1 cellular context compared by ENCODE assay signal in the genomic region with DNA sequence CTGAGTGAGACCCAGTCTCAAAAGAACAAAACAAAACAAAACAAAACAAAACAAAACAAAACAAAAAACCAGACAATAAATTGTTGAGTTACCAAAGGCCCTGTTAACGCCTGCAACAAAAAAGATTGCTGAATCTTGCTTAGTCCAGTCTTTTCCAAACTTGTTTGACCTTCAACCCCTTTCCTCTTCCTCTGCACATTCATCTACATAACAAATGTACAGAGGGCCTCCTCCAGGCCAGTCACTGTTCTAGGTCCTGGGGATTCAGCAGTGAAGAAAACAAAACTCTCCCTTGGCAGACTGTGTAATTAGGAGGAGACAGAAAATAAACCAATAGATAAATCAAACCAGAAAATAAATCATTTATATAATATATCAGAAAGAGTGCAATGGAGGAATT.
TF ChIP-seq lines count a peak whose summit lies in the region.

No MANE protein-coding gene starts in this region.

TF ChIP-seq in GM23338, 12 proteins besides CTCF, POLR2A, EP300 and RAD21:
- TF ChIP-seq, protein P1, sequence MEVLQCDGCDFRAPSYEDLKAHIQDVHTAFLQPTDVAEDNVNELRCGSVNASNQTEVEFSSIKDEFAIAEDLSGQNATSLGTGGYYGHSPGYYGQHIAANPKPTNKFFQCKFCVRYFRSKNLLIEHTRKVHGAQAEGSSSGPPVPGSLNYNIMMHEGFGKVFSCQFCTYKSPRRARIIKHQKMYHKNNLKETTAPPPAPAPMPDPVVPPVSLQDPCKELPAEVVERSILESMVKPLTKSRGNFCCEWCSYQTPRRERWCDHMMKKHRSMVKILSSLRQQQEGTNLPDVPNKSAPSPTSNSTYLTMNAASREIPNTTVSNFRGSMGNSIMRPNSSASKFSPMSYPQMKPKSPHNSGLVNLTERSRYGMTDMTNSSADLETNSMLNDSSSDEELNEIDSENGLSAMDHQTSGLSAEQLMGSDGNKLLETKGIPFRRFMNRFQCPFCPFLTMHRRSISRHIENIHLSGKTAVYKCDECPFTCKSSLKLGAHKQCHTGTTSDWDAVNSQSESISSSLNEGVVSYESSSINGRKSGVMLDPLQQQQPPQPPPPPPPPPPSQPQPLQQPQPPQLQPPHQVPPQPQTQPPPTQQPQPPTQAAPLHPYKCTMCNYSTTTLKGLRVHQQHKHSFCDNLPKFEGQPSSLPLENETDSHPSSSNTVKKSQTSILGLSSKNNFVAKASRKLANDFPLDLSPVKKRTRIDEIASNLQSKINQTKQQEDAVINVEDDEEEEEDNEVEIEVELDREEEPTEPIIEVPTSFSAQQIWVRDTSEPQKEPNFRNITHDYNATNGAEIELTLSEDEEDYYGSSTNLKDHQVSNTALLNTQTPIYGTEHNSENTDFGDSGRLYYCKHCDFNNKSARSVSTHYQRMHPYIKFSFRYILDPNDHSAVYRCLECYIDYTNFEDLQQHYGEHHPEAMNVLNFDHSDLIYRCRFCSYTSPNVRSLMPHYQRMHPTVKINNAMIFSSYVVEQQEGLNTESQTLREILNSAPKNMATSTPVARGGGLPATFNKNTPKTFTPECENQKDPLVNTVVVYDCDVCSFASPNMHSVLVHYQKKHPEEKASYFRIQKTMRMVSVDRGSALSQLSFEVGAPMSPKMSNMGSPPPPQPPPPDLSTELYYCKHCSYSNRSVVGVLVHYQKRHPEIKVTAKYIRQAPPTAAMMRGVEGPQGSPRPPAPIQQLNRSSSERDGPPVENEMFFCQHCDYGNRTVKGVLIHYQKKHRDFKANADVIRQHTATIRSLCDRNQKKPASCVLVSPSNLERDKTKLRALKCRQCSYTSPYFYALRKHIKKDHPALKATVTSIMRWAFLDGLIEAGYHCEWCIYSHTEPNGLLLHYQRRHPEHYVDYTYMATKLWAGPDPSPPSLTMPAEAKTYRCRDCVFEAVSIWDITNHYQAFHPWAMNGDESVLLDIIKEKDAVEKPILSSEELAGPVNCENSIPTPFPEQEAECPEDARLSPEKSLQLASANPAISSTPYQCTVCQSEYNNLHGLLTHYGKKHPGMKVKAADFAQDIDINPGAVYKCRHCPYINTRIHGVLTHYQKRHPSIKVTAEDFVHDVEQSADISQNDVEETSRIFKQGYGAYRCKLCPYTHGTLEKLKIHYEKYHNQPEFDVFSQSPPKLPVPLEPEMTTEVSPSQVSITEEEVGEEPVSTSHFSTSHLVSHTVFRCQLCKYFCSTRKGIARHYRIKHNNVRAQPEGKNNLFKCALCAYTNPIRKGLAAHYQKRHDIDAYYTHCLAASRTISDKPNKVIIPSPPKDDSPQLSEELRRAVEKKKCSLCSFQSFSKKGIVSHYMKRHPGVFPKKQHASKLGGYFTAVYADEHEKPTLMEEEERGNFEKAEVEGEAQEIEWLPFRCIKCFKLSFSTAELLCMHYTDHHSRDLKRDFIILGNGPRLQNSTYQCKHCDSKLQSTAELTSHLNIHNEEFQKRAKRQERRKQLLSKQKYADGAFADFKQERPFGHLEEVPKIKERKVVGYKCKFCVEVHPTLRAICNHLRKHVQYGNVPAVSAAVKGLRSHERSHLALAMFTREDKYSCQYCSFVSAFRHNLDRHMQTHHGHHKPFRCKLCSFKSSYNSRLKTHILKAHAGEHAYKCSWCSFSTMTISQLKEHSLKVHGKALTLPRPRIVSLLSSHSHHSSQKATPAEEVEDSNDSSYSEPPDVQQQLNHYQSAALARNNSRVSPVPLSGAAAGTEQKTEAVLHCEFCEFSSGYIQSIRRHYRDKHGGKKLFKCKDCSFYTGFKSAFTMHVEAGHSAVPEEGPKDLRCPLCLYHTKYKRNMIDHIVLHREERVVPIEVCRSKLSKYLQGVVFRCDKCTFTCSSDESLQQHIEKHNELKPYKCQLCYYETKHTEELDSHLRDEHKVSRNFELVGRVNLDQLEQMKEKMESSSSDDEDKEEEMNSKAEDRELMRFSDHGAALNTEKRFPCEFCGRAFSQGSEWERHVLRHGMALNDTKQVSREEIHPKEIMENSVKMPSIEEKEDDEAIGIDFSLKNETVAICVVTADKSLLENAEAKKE (CRISPR knock-in tag; IDR thresholded peaks at IDR 0.05), result no peak
- TF ChIP-seq ZNF114 (CRISPR knock-in tag; IDR thresholded peaks at IDR 0.05) (no peak), NANOG (IDR thresholded peaks at IDR 0.05; ENCODE audit: borderline replicate concordance) (no peak), CREB1 (CRISPR knock-in tag; IDR thresholded peaks at IDR 0.05; ENCODE audit: low read depth) (no peak), ZNF331 (CRISPR knock-in tag; IDR thresholded peaks at IDR 0.05; ENCODE audit: low read depth) (no peak), POLR2AphosphoS5 (IDR thresholded peaks at IDR 0.05; ENCODE audit: low read depth) (no peak), EZH2phosphoT487 (IDR thresholded peaks at IDR 0.05; ENCODE audit: unreplicated experiment) (no peak), STAT1 (IDR thresholded peaks at IDR 0.05; ENCODE audit: unreplicated experiment) (no peak), JUNB (IDR thresholded peaks at IDR 0.05; ENCODE audit: unreplicated experiment) (no peak), EZH2 (IDR thresholded peaks at IDR 0.05; ENCODE audit: low read depth, unreplicated experiment) (no peak)
- TF ChIP-seq, protein P2, sequence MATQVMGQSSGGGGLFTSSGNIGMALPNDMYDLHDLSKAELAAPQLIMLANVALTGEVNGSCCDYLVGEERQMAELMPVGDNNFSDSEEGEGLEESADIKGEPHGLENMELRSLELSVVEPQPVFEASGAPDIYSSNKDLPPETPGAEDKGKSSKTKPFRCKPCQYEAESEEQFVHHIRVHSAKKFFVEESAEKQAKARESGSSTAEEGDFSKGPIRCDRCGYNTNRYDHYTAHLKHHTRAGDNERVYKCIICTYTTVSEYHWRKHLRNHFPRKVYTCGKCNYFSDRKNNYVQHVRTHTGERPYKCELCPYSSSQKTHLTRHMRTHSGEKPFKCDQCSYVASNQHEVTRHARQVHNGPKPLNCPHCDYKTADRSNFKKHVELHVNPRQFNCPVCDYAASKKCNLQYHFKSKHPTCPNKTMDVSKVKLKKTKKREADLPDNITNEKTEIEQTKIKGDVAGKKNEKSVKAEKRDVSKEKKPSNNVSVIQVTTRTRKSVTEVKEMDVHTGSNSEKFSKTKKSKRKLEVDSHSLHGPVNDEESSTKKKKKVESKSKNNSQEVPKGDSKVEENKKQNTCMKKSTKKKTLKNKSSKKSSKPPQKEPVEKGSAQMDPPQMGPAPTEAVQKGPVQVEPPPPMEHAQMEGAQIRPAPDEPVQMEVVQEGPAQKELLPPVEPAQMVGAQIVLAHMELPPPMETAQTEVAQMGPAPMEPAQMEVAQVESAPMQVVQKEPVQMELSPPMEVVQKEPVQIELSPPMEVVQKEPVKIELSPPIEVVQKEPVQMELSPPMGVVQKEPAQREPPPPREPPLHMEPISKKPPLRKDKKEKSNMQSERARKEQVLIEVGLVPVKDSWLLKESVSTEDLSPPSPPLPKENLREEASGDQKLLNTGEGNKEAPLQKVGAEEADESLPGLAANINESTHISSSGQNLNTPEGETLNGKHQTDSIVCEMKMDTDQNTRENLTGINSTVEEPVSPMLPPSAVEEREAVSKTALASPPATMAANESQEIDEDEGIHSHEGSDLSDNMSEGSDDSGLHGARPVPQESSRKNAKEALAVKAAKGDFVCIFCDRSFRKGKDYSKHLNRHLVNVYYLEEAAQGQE (IDR thresholded peaks at IDR 0.05; ENCODE audit: unreplicated experiment), result no peak
- TF ChIP-seq, protein P3, sequence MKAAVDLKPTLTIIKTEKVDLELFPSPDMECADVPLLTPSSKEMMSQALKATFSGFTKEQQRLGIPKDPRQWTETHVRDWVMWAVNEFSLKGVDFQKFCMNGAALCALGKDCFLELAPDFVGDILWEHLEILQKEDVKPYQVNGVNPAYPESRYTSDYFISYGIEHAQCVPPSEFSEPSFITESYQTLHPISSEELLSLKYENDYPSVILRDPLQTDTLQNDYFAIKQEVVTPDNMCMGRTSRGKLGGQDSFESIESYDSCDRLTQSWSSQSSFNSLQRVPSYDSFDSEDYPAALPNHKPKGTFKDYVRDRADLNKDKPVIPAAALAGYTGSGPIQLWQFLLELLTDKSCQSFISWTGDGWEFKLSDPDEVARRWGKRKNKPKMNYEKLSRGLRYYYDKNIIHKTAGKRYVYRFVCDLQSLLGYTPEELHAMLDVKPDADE (IDR thresholded peaks at IDR 0.05), result no peak
